1 cellular context compared by ENCODE assay signal in genomic region chr9:124499214-124499613, GRCh38.
TF ChIP-seq lines count a peak whose summit lies in the region.

No MANE protein-coding gene starts in this region.

TF ChIP-seq in K562, 482 proteins besides CTCF, POLR2A, EP300 and RAD21:
- no peak for TF ChIP-seq FOXK2 (conservative IDR thresholded peaks at IDR 0.05 in 1 of 2, IDR thresholded peaks at IDR 0.05 in 1 of 2; ENCODE audit: low read depth in 2 of 2)
- TF ChIP-seq REST (CRISPR knock-in tag; IDR thresholded peaks at IDR 0.05; ENCODE audit: low read depth): no peak
- TF ChIP-seq BACH1 (tag; IDR thresholded peaks at IDR 0.05): no peak
- TF ChIP-seq EGR1 (conservative IDR thresholded peaks at IDR 0.05): peak; percentile 48
- TF ChIP-seq CHD4 (IDR thresholded peaks at IDR 0.05; ENCODE audit: insufficient read depth, insufficient replicate concordance, low read depth, low read length, poor library complexity, severe bottlenecking): no peak
- no peak for TF ChIP-seq ZNF354B (CRISPR knock-in tag; IDR thresholded peaks at IDR 0.05)
TF ChIP-seq in K562: peak in this region for 1.
